1 cellular context compared by ENCODE assay signal in the genomic region with DNA sequence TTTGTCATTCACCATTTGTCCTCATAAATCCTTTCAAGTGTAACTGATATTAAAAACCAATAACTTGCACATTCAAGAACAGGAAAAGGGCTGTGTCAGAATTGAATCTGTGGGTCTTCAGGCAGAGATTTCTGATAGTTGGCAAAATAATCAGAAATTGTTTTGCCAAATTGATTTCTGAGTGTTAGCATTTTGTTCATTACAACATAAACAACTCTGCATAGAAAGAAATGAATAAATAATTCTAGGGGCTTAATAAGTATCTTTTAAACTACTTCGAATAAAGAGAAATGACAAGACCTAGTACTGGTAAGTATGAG.
TF ChIP-seq lines count a peak whose summit lies in the region.

No MANE protein-coding gene starts in this region.

TF ChIP-seq in IMR-90, 13 proteins besides CTCF, POLR2A, EP300 and RAD21:
- no peak for TF ChIP-seq CEBPB (IDR thresholded peaks at IDR 0.05; ENCODE audit: low read depth, low read length)
- TF ChIP-seq MAZ (IDR thresholded peaks at IDR 0.05; ENCODE audit: borderline replicate concordance, low read depth, low read length), result no peak
- TF ChIP-seq, protein P1, sequence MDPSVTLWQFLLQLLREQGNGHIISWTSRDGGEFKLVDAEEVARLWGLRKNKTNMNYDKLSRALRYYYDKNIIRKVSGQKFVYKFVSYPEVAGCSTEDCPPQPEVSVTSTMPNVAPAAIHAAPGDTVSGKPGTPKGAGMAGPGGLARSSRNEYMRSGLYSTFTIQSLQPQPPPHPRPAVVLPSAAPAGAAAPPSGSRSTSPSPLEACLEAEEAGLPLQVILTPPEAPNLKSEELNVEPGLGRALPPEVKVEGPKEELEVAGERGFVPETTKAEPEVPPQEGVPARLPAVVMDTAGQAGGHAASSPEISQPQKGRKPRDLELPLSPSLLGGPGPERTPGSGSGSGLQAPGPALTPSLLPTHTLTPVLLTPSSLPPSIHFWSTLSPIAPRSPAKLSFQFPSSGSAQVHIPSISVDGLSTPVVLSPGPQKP (IDR thresholded peaks at IDR 0.05; ENCODE audit: borderline replicate concordance, low read depth, low read length), result no peak
- no peak for TF ChIP-seq USF2 (IDR thresholded peaks at IDR 0.05; ENCODE audit: low read depth, low read length)
- no peak for TF ChIP-seq RCOR1 (IDR thresholded peaks at IDR 0.05; ENCODE audit: insufficient replicate concordance, low read length)
- no peak for TF ChIP-seq RFX5 (IDR thresholded peaks at IDR 0.05; ENCODE audit: low read depth, low read length)
- no peak for TF ChIP-seq MXI1 (IDR thresholded peaks at IDR 0.05; ENCODE audit: borderline replicate concordance, low read depth, low read length)
- no peak for TF ChIP-seq CHD1 (IDR thresholded peaks at IDR 0.05; ENCODE audit: low read depth, low read length)
- no peak for TF ChIP-seq BHLHE40 (IDR thresholded peaks at IDR 0.05; ENCODE audit: low read depth, low read length)
